28 cellular contexts compared by ENCODE assay signal in the genomic region with DNA sequence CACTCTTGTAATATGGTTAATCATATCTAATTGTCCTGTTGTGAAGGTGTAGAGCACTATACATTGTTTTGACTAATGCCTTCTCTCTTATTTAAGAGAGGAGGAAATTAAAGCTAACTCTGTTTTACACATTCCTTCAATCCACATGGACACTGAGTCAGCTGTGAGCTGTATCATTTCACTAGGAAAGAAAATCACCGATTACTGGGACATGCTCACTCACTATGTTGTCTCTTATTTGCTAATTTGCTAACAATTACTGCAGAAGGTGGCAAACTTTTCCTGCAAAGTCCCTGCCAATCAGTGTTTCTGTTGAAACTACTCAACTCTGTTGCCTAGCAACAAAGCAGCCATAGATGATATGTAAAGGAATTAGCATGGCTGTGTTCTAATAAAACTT.
DNase-seq lines count a peak whose midpoint lies in the region; ATAC-seq, FAIRE-seq and TF ChIP-seq lines count a peak whose summit lies in the region.
"Had no signal": no experiment of that assay in that cellular context is flagged by ENCODE, and none has a peak within 500 bp of the region (broad histone marks: within the 10 kb centered on the region; RNA-seq: fewer than 3 reads in every experiment).

No MANE protein-coding gene starts in this region.

- H3F3A ChIP-seq in GM23338 (replicated peaks; ENCODE audit: low read depth) (no peaks in the 10 kb centered on the region), SK-N-SH (replicated peaks; ENCODE audit: insufficient read depth) (no peaks in the 10 kb centered on the region)

- no peaks in the 10 kb centered on the region for H3K9me3 ChIP-seq in A673 (ENCODE audit: low read depth, low read length, poor library complexity, severe bottlenecking)
- no peaks in the 10 kb centered on the region; the same call in 2 of the 3 replicates for H3K9me3 ChIP-seq in GM12878 (replicated peaks; ENCODE audit: control insufficient read depth, insufficient read depth, low read length)
- H3K9me3 ChIP-seq in SK-N-SH, result no peaks in the 10 kb centered on the region
- H3K9me3 ChIP-seq: A549 had no signal

- no peak for FAIRE-seq in GM12878 (lab: Jason Lieb, UNC)
- FAIRE-seq: A549, GM12891, H1 had no signal

- H3K27me3 ChIP-seq in A673 (replicated peaks; ENCODE audit: insufficient read depth, low read depth, low read length, poor library complexity) (no peaks in the 10 kb centered on the region), GM23338 (ENCODE audit: insufficient read depth) (no peaks in the 10 kb centered on the region), GM12878 (replicated peaks in 1 of 2; ENCODE audit: control insufficient read depth in 2 of 2, insufficient read depth in 2 of 2, low read length in 1 of 2) (no peaks in the 10 kb centered on the region), SK-N-SH (ENCODE audit: insufficient read depth) (no peaks in the 10 kb centered on the region)

- H3K27ac ChIP-seq in A673 (ENCODE audit: low read depth, low read length, poor library complexity, severe bottlenecking), result no peak overlapping the region
- no peak overlapping the region for H3K27ac ChIP-seq in GM23338 (ENCODE audit: low read depth)
- no peak overlapping the region for H3K27ac ChIP-seq in GM12878 (ENCODE audit: control insufficient read depth, insufficient read depth)
- no peak overlapping the region for H3K27ac ChIP-seq in SK-N-SH (ENCODE audit: low read depth in 2 of 2, low read length in 1 of 2)
- H3K27ac ChIP-seq: A549, KMS-11, PC-9 had no signal

- no peaks in the 10 kb centered on the region for H3K79me2 ChIP-seq in GM23338 (replicated peaks; ENCODE audit: insufficient read depth)
- no peaks in the 10 kb centered on the region for H3K79me2 ChIP-seq in GM12878 (ENCODE audit: control insufficient read depth, insufficient read depth, low read length)
- no peaks in the 10 kb centered on the region for H3K79me2 ChIP-seq in SK-N-SH (ENCODE audit: insufficient read depth)

- TF ChIP-seq POLR2A in GM12878 (IDR thresholded peaks at IDR 0.05; ENCODE audit: low read depth, low read length), result no peak

- H2AFZ ChIP-seq in GM23338, result no peak overlapping the region
- H2AFZ ChIP-seq in GM12878 (ENCODE audit: control insufficient read depth, low read depth, low read length), result no peak overlapping the region
- H2AFZ ChIP-seq in SK-N-SH (ENCODE audit: low read depth), result no peak overlapping the region
- H2AFZ ChIP-seq: PC-9 had no signal

- H3K4me2 ChIP-seq in GM23338 (no peak overlapping the region), GM12878 (ENCODE audit: control insufficient read depth, insufficient read depth) (no peak overlapping the region), SK-N-SH (no peak overlapping the region)
- H3K4me2 ChIP-seq: A549, KMS-11, PC-9 had no signal

- H3K36me3 Mint-ChIP-seq in GM23338 (ENCODE audit: low read depth) (peaks cover 2% of the 10 kb centered on the region; the same call in 1 of the 3 replicates), HFFc6 (ENCODE audit: low read depth) (peaks cover 9% of the 10 kb centered on the region)
- H3K36me3 Mint-ChIP-seq: CD4-positive, alpha-beta memory T cell had no signal

- H4K20me1 ChIP-seq in GM23338 (replicated peaks; ENCODE audit: insufficient read depth), result no peaks in the 10 kb centered on the region
- no peaks in the 10 kb centered on the region for H4K20me1 ChIP-seq in GM12878 (ENCODE audit: control insufficient read depth, insufficient read depth)
- no peaks in the 10 kb centered on the region for H4K20me1 ChIP-seq in SK-N-SH (ENCODE audit: insufficient read depth)

- DNase-seq in A673 (ENCODE audit: low spot score), result peak; percentile 18
- DNase-seq in GM23338 (ENCODE audit: low spot score), result peak; percentile 33
- DNase-seq in GM12878 (ENCODE audit: low read depth, low spot score), result no peak
- peak; percentile 18 for DNase-seq in kidney tubule cell (ENCODE audit: low spot score)
- DNase-seq in NCI-H128 (lab: John Stamatoyannopoulos, UW; ENCODE audit: unreplicated experiment), result no peak
- DNase-seq in SK-N-SH, result no peak
- DNase-seq in HFFc6, result no peak
- DNase-seq: C1 segment of cervical spinal cord; CD4-positive, alpha-beta memory T cell; COR-L47; DMS79; EL; GDM1; HCEC 1CT; IMR-90; NCI-H1092 treated with DMSO at 0.1 percent for 48 hours; NCI-H1436 treated with DMSO at 0.1 percent for 48 hours; NCI-H187 treated with DMSO at 0.1 percent for 48 hours; NCI-H446 treated with DMSO at 0.1 percent for 48 hours; NCI-H526; NCI-H82; T-helper 1 cell had no signal

- RAD21 ChIA-PET in GM12878 (lab: Charles Lee; ENCODE audit: unreplicated experiment), result no interaction called here

- H3K4me3 ChIP-seq in A673 (ENCODE audit: low read depth, low read length, poor library complexity, severe bottlenecking) (no peak overlapping the region), GM23338 (no peak overlapping the region), GM12878 (no peak overlapping the region), SK-N-SH (ENCODE audit: low read depth in 2 of 2, low read length in 1 of 2) (no peak overlapping the region)
- H3K4me3 ChIP-seq: A549, PC-9 had no signal

- TF ChIP-seq EP300 in GM12878 (IDR thresholded peaks at IDR 0.05; ENCODE audit: borderline replicate concordance in 1 of 2, control insufficient read depth in 1 of 2, low read depth in 2 of 2, low read length in 2 of 2), result no peak
- no peak for TF ChIP-seq EP300 in SK-N-SH (IDR thresholded peaks at IDR 0.05; ENCODE audit: borderline replicate concordance in 1 of 2, low read depth in 1 of 2, low read length in 1 of 2)

- H3K27me3 Mint-ChIP-seq in GM23338 (ENCODE audit: insufficient read depth, low read depth, poor library complexity) (no peaks in the 10 kb centered on the region), HFFc6 (ENCODE audit: insufficient read depth) (peaks cover 5% of the 10 kb centered on the region; the same call in 1 of the 2 replicates)

- SMC1A ChIA-PET in GM12878 (lab: Charles Lee; ENCODE audit: uncharacterized antibody, unreplicated experiment), result interaction anchor here (1.9 kb wide), 1 partner anchor 11 kb away, joined by 9 read pairs; no protein-coding TSS in a partner anchor

- H3K9me2 ChIP-seq in GM23338 (ENCODE audit: insufficient read depth), result no peaks in the 10 kb centered on the region
- no peaks in the 10 kb centered on the region for H3K9me2 ChIP-seq in SK-N-SH

- ATAC-seq in GM23338 (no peak), GM12878 (no peak)
- ATAC-seq: A549, Right ventricle myocardium inferior had no signal

- H3K4me1 ChIP-seq in A673 (ENCODE audit: insufficient read depth, low read length, poor library complexity, severe bottlenecking) (no peaks in the 10 kb centered on the region), GM23338 (ENCODE audit: insufficient read depth) (no peaks in the 10 kb centered on the region), GM12878 (ENCODE audit: control insufficient read depth, insufficient read depth, low read length) (no peaks in the 10 kb centered on the region), SK-N-SH (ENCODE audit: control insufficient read depth in 1 of 2, insufficient read depth in 2 of 2, low read depth in 1 of 2, low read length in 1 of 2) (no peaks in the 10 kb centered on the region)
- H3K4me1 ChIP-seq: A549 had no signal

- POLR2A ChIA-PET in A673 (lab: Charles Lee; ENCODE audit: low non-redundant PET) (no interaction called here), GM12878 (lab: Charles Lee) (no interaction called here), SK-N-SH (lab: Yijun Ruan, JAX) (no interaction called here)

- peaks cover 16% of the 10 kb centered on the region for H3K9me3 Mint-ChIP-seq in GM23338
- H3K9me3 Mint-ChIP-seq in HFFc6, result peaks cover 12% of the 10 kb centered on the region

- H3K36me3 ChIP-seq in A673 (ENCODE audit: insufficient read depth, low read length, poor library complexity, severe bottlenecking) (no peaks in the 10 kb centered on the region), GM23338 (ENCODE audit: insufficient read depth) (no peaks in the 10 kb centered on the region), GM12878 (ENCODE audit: control insufficient read depth in 2 of 2, insufficient read depth in 2 of 2, low read length in 1 of 2) (no peaks in the 10 kb centered on the region), SK-N-SH (replicated peaks in 1 of 2; ENCODE audit: control insufficient read depth in 1 of 2, insufficient read depth in 2 of 2, low read length in 1 of 2) (no peaks in the 10 kb centered on the region)

- no peak overlapping the region for H3K4me3 Mint-ChIP-seq in GM23338
- H3K4me3 Mint-ChIP-seq in HFFc6, result no peak overlapping the region
- H3K4me3 Mint-ChIP-seq: CD4-positive, alpha-beta memory T cell had no signal

- intact Hi-C loops in A673 (cut with micrococcal nuclease; ENCODE audit: unreplicated experiment), result no loop called here
- intact Hi-C loops in GM12878 (cut with micrococcal nuclease; ENCODE audit: unreplicated experiment), result no loop called here

- no peak for TF ChIP-seq CTCF in A673 (conservative IDR thresholded peaks at IDR 0.05; ENCODE audit: low read depth, low read length)
- no peak for TF ChIP-seq CTCF in GM23338 (conservative IDR thresholded peaks at IDR 0.05; ENCODE audit: low read depth in 2 of 2)
- TF ChIP-seq CTCF in GM12878 (IDR thresholded peaks at IDR 0.05 in 2 of 3, conservative IDR thresholded peaks at IDR 0.05 in 1 of 3; ENCODE audit: control insufficient read depth in 2 of 3, extremely low read depth in 1 of 3, insufficient read depth in 1 of 3, low read depth in 3 of 3, low read length in 3 of 3), result no peak
- no peak for TF ChIP-seq CTCF in SK-N-SH (IDR thresholded peaks at IDR 0.05)
- TF ChIP-seq CTCF in HFFc6 (IDR thresholded peaks at IDR 0.05), result no peak

- in situ Hi-C loops in GM12878 (cut with MboI), result loop anchor here (25.0 kb wide), 1 partner anchor 665 kb away; no protein-coding TSS in a partner anchor

- H3K4me1 Mint-ChIP-seq in GM23338 (no peaks in the 10 kb centered on the region), HFFc6 (ENCODE audit: low read depth) (no peaks in the 10 kb centered on the region)
- H3K4me1 Mint-ChIP-seq: CD4-positive, alpha-beta memory T cell had no signal

- WGBS in GM12878 (ENCODE audit: insufficient coverage, insufficient replicate concordance, low lambda C conversion rate, missing lambda C conversion rate), result 71% methylated on average over 1 of the region's 1 CpG
- 75% methylated on average over 1 of the region's 1 CpG for WGBS in SK-N-SH (ENCODE audit: low lambda C conversion rate)

- H3K27ac Mint-ChIP-seq in GM23338 (no peak overlapping the region), HFFc6 (no peak overlapping the region)
- H3K27ac Mint-ChIP-seq: CD4-positive, alpha-beta memory T cell had no signal

- TF ChIP-seq RAD21 in GM12878 (IDR thresholded peaks at IDR 0.05; ENCODE audit: insufficient read depth, low read depth, low read length), result no peak
- no peak for TF ChIP-seq RAD21 in SK-N-SH (IDR thresholded peaks at IDR 0.05; ENCODE audit: low read length)

- BruUV-seq in A673 (replicated peaks; lab: Mats Ljungman, UMichigan) (no TSS peak), GM12878 (replicated peaks; lab: Mats Ljungman, UMichigan) (no TSS peak)

- CTCF ChIA-PET in A673 (lab: Charles Lee), result no interaction called here
- CTCF ChIA-PET in GM12878 (lab: Yijun Ruan, JAX), result interaction anchor here (1.1 kb wide), 1 partner anchor 31 kb away, joined by 3 read pairs; no protein-coding TSS in a partner anchor
- CTCF ChIA-PET in SK-N-SH (lab: Yijun Ruan, JAX), result no interaction called here

- H3K9ac ChIP-seq in GM12878 (ENCODE audit: control insufficient read depth, insufficient read depth, low read length), result no peak overlapping the region
- H3K9ac ChIP-seq in SK-N-SH, result no peak overlapping the region
- H3K9ac ChIP-seq: KMS-11 had no signal

TF ChIP-seq in SK-N-SH, 30 proteins besides CTCF, POLR2A, EP300 and RAD21 (continues in another document):
- TF ChIP-seq FOXJ3 (CRISPR knock-in tag; IDR thresholded peaks at IDR 0.05), result no peak

Comparison
In these comparisons a context has a peak if more than half of its experiments do, and no peak if none do; other contexts are left out.
1. DNase-seq: peak in A673 (single experiment), GM23338 (single experiment) and kidney tubule cell (single experiment); none in GM12878 (single experiment), NCI-H128 (single experiment), SK-N-SH (single experiment) and HFFc6 (single experiment).